In genomic region chr1:99004270-99005141, GRCh38 we compare ENCODE assay signal across 9 cellular contexts. TPM values are rescaled to one million over a fixed set of nuclear protein-coding genes. Genes with fewer than 3 reads are reported as not detected.
DNase-seq lines count a peak whose midpoint lies in the region; ATAC-seq, FAIRE-seq and TF ChIP-seq lines count a peak whose summit lies in the region.
"Had no signal": no experiment of that assay in that cellular context is flagged by ENCODE, and none has a peak within 500 bp of the region (broad histone marks: within the 10 kb centered on the region; RNA-seq: fewer than 3 reads in every experiment).

A gene with protein sequence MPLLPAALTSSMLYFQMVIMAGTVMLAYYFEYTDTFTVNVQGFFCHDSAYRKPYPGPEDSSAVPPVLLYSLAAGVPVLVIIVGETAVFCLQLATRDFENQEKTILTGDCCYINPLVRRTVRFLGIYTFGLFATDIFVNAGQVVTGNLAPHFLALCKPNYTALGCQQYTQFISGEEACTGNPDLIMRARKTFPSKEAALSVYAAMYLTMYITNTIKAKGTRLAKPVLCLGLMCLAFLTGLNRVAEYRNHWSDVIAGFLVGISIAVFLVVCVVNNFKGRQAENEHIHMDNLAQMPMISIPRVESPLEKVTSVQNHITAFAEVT (minus strand): TSS chr1:99004861. CDS start chr1:99004671, 190 bp downstream.

- H3K27me3 ChIP-seq in Peyer's patch (peaks cover 0 to 9% of the 10 kb centered on the region in 2 donors), brain microvascular endothelial cell (replicated peaks) (peaks cover 36% of the 10 kb centered on the region), kidney epithelial cell (ENCODE audit: control insufficient read depth, insufficient read depth, low read length) (peaks cover 18% of the 10 kb centered on the region)

- TF ChIP-seq POLR2A in Peyer's patch (IDR thresholded peaks at IDR 0.05): no peak

- peak; percentile 44 for ATAC-seq in stimulated activated memory B cell treated with anti-CD40 and anti-IgM and Interleukin-4, amounts not matched to agents 10 μg/mL and 1 μg/mL and 100 μg/mL, for 72 hours
- ATAC-seq: K562 had no signal

- no peak for FAIRE-seq in RCC 7860 (lab: Jason Lieb, UNC)
- FAIRE-seq: K562 had no signal

- in situ Hi-C loops in brain microvascular endothelial cell (cut with HindIII; ENCODE audit: low pct_ligation_motif_present, low sequenced_read_pairs): no loop called here

- H3K36me3 ChIP-seq in Peyer's patch (no peaks in the 10 kb centered on the region), brain microvascular endothelial cell (replicated peaks) (no peaks in the 10 kb centered on the region), kidney epithelial cell (ENCODE audit: control insufficient read depth, insufficient read depth, low read length) (no peaks in the 10 kb centered on the region)

- H3K27ac ChIP-seq in Peyer's patch (no peak within 1 kb of the TSS), brain microvascular endothelial cell (no peak within 1 kb of the TSS)

- H3K9me3 Mint-ChIP-seq in stimulated activated memory B cell treated with anti-CD40 and anti-IgM and Interleukin-4, amounts not matched to agents 10 μg/mL and 1 μg/mL and 100 μg/mL, for 72 hours: no peaks in the 10 kb centered on the region

- no peaks in the 10 kb centered on the region for H3K4me1 Mint-ChIP-seq in stimulated activated memory B cell treated with anti-CD40 and anti-IgM and Interleukin-4, amounts not matched to agents 10 μg/mL and 1 μg/mL and 100 μg/mL, for 72 hours

- no peaks in the 10 kb centered on the region for H3K9me3 ChIP-seq in Peyer's patch

- TF ChIP-seq CTCF in GM10266 (IDR thresholded peaks at IDR 0.05; ENCODE audit: control insufficient read depth, insufficient read depth, low read depth, missing control alignments) (no peak), Peyer's patch (IDR thresholded peaks at IDR 0.05) (no peak), brain microvascular endothelial cell (IDR thresholded peaks at IDR 0.05; ENCODE audit: low read depth, low read length, missing control alignments) (no peak), kidney epithelial cell (IDR thresholded peaks at IDR 0.05; ENCODE audit: insufficient read depth, low read length, poor library complexity, severe bottlenecking) (no peak)

- H3K4me3 Mint-ChIP-seq in stimulated activated memory B cell treated with anti-CD40 and anti-IgM and Interleukin-4, amounts not matched to agents 10 μg/mL and 1 μg/mL and 100 μg/mL, for 72 hours: peak within 1 kb of the TSS; percentile 55

- peaks cover 0 to 4% (median 0%) of the 10 kb centered on the region in 4 donors for H3K4me1 ChIP-seq in Peyer's patch

- DNase-seq in GM10266 (ENCODE audit: extremely low spot score) (peak; percentile 14), Peyer's patch (peak in 1 of 3 donors; percentile 36), brain microvascular endothelial cell (peak; percentile 7), kidney epithelial cell (ENCODE audit: low read depth) (no peak), RCC 7860 (ENCODE audit: low spot score) (no peak), DMS153 (lab: John Stamatoyannopoulos, UW) (no peak), midbrain (lab: John Stamatoyannopoulos, UW) (no peak)

- H3K36me3 Mint-ChIP-seq in stimulated activated memory B cell treated with anti-CD40 and anti-IgM and Interleukin-4, amounts not matched to agents 10 μg/mL and 1 μg/mL and 100 μg/mL, for 72 hours: no peaks in the 10 kb centered on the region

- H3K4me3 ChIP-seq in Peyer's patch (peak within 1 kb of the TSS; percentile 8 to 38 (median 35)), brain microvascular endothelial cell (ENCODE audit: low read depth, low read length) (peak within 1 kb of the TSS; percentile 52), kidney epithelial cell (ENCODE audit: low read depth, low read length) (peak within 1 kb of the TSS; percentile 37)
- H3K4me3 ChIP-seq: K562 had no signal

- H3K27ac Mint-ChIP-seq in stimulated activated memory B cell treated with anti-CD40 and anti-IgM and Interleukin-4, amounts not matched to agents 10 μg/mL and 1 μg/mL and 100 μg/mL, for 72 hours: no peak within 1 kb of the TSS

- peaks cover 31% of the 10 kb centered on the region for H3K27me3 Mint-ChIP-seq in stimulated activated memory B cell treated with anti-CD40 and anti-IgM and Interleukin-4, amounts not matched to agents 10 μg/mL and 1 μg/mL and 100 μg/mL, for 72 hours

RNA-seq across cellular contexts. Expression of the gene that starts here (rescaled TPM):
- not detected for total RNA-seq in Peyer's patch
- 0.50 TPM in 1 of 2 replicates, not detected in the other for total RNA-seq in kidney epithelial cell
- total RNA-seq: K562 had no signal

Comparison
In these comparisons a context has a peak if more than half of its experiments do, and no peak if none do; other contexts are left out.
1. DNase-seq: peak in GM10266 (single experiment) and brain microvascular endothelial cell (single experiment); none in kidney epithelial cell (single experiment), RCC 7860 (single experiment), DMS153 (single experiment) and midbrain (single experiment).
2. Peak in every context shown above with its lines, with median percentiles within 50 percentile points of each other: H3K4me3 ChIP-seq.